Comparison of ENCODE assay signal across 14 cellular contexts in the genomic region with DNA sequence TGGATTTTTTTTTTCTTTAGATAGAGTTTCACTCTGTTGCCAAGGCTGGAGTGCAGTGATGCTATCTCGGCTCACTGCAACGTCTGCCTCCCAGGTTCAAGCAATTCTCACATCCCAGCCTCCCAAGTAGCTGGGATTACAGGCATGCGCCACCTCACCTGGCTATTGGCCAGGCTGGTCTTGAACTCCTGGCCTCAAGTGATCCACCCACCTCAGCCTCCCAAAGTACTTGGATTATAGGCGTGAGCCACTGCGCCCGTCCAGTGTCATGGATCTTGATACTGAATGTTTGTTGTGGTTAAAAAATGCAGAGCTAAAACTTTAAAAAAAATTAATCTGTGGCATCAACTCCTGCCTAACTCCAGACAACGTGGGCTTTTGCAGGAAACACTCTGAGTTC.
A peak's percentile ranks its signal among the peaks of the same experiment; 100 is the strongest.
DNase-seq lines count a peak whose midpoint lies in the region; ATAC-seq and TF ChIP-seq lines count a peak whose summit lies in the region.
"Had no signal": no experiment of that assay in that cellular context is flagged by ENCODE, and none has a peak within 500 bp of the region (broad histone marks: within the 10 kb centered on the region; RNA-seq: fewer than 3 reads in every experiment).

No MANE protein-coding gene starts in this region.

- H3K27ac ChIP-seq in PC-3 (ENCODE audit: low read length) (peak overlapping the region; percentile 93), foreskin keratinocyte (peak overlapping the region; percentile 63), smooth muscle cell (ENCODE audit: low read depth) (peak overlapping the region; percentile 88)

- H3K9me3 ChIP-seq in PC-3 (ENCODE audit: low read length): no peaks in the 10 kb centered on the region
- no peaks in the 10 kb centered on the region for H3K9me3 ChIP-seq in smooth muscle cell (replicated peaks; ENCODE audit: low read depth)

- no peak overlapping the region for H3K4me2 ChIP-seq in PC-3 (ENCODE audit: low read length)
- no peak overlapping the region for H3K4me2 ChIP-seq in smooth muscle cell
- H3K4me2 ChIP-seq: GM23338 had no signal

- CTCF ChIA-PET in PC-3 (lab: Charles Lee): interaction anchor here (1.0 kb wide), 1 partner anchor 11 kb away, joined by 15 read pairs; no protein-coding TSS in a partner anchor

- no peak for TF ChIP-seq POLR2A in GM18505 (IDR thresholded peaks at IDR 0.05; ENCODE audit: borderline replicate concordance, extremely low read depth, insufficient read depth, insufficient read length)

- H3F3A ChIP-seq in PC-3 (ENCODE audit: low read length, unreplicated experiment) (no peaks in the 10 kb centered on the region), smooth muscle cell (ENCODE audit: low read depth) (no peaks in the 10 kb centered on the region)

- H3K9ac ChIP-seq in PC-3 (ENCODE audit: low read length): peak overlapping the region; percentile 39; the same call in 1 of the 2 replicates
- peak overlapping the region; percentile 41 for H3K9ac ChIP-seq in smooth muscle cell (ENCODE audit: low read depth)

- no peak overlapping the region for H3K4me3 ChIP-seq in PC-3 (ENCODE audit: low read length)
- H3K4me3 ChIP-seq in smooth muscle cell: no peak overlapping the region
- H3K4me3 ChIP-seq: GM23338 had no signal

- no peaks in the 10 kb centered on the region for H4K20me1 ChIP-seq in PC-3 (ENCODE audit: low read length)
- no peaks in the 10 kb centered on the region for H4K20me1 ChIP-seq in smooth muscle cell (ENCODE audit: low read depth)

- POLR2A ChIA-PET in PC-3 (lab: Charles Lee; ENCODE audit: unreplicated experiment): no interaction called here

- H3K4me1 ChIP-seq in PC-3 (ENCODE audit: insufficient read depth, low read length): peaks cover 26% of the 10 kb centered on the region
- no peaks in the 10 kb centered on the region for H3K4me1 ChIP-seq in foreskin keratinocyte
- no peaks in the 10 kb centered on the region for H3K4me1 ChIP-seq in smooth muscle cell (ENCODE audit: low read depth)

- no TSS peak for BruUV-seq in PC-3 (replicated peaks; lab: Mats Ljungman, UMichigan)

- H2AFZ ChIP-seq in PC-3 (ENCODE audit: low read length): no peak overlapping the region
- H2AFZ ChIP-seq in smooth muscle cell (ENCODE audit: low read depth): no peak overlapping the region
- H2AFZ ChIP-seq: GM23338 had no signal

- ATAC-seq in PC-3 (no peak), foreskin keratinocyte (no peak), GM18505 (IDR thresholded peaks at IDR 0.05; ENCODE audit: unreplicated experiment) (no peak)
- ATAC-seq: GM23338, HCT116 had no signal

- 72% methylated on average over 7 of the region's 7 CpGs for WGBS in smooth muscle cell (ENCODE audit: low lambda C conversion rate)

- no peaks in the 10 kb centered on the region for H3K27me3 ChIP-seq in PC-3 (ENCODE audit: low read length)
- no peaks in the 10 kb centered on the region for H3K27me3 ChIP-seq in foreskin keratinocyte
- H3K27me3 ChIP-seq in smooth muscle cell (ENCODE audit: low read depth): no peaks in the 10 kb centered on the region

- DNase-seq in PC-3 (no peak), foreskin keratinocyte (no peak), smooth muscle cell (lab: John Stamatoyannopoulos, UW; ENCODE audit: unreplicated experiment) (no peak), NCI-H2107 (lab: John Stamatoyannopoulos, UW) (no peak), NCI-H2171 treated with DMSO at 0.1 percent for 48 hours (lab: John Stamatoyannopoulos, UW) (no peak)
- DNase-seq: C1 segment of cervical spinal cord; CD4-positive, alpha-beta memory T cell; COR-L47; DMS153; DND-41; H9 had no signal

- intact Hi-C loops in PC-3 (cut with micrococcal nuclease): no loop called here

- TF ChIP-seq CTCF in PC-3 (conservative IDR thresholded peaks at IDR 0.05; ENCODE audit: low read depth, low read length): no peak
- TF ChIP-seq CTCF in foreskin keratinocyte (conservative IDR thresholded peaks at IDR 0.05): no peak
- TF ChIP-seq CTCF in smooth muscle cell (IDR thresholded peaks at IDR 0.05; ENCODE audit: borderline replicate concordance, insufficient read depth, poor library complexity, severe bottlenecking): no peak

- H3K36me3 ChIP-seq in PC-3 (ENCODE audit: low read depth, low read length): no peaks in the 10 kb centered on the region
- H3K36me3 ChIP-seq in smooth muscle cell (ENCODE audit: low read depth): no peaks in the 10 kb centered on the region

- no peaks in the 10 kb centered on the region for H3K9me2 ChIP-seq in PC-3 (replicated peaks; ENCODE audit: low read length)

- no peaks in the 10 kb centered on the region for H3K79me2 ChIP-seq in PC-3 (ENCODE audit: low read length)
- no peaks in the 10 kb centered on the region for H3K79me2 ChIP-seq in smooth muscle cell (ENCODE audit: low read depth)
